Comparison of ENCODE assay signal across 2 cellular contexts in genomic region chr15:70943260-70943659, GRCh38. TPM values are rescaled to one million over a fixed set of nuclear protein-coding genes. Genes with fewer than 3 reads are reported as not detected.
"Had no signal": no experiment of that assay in that cellular context is flagged by ENCODE, and none has a peak within 500 bp of the region (broad histone marks: within the 10 kb centered on the region; RNA-seq: fewer than 3 reads in every experiment).

No MANE protein-coding gene starts in this region.

RNA-seq across cellular contexts. Expression of gene LRRC49, which starts 50.6 kb away (rescaled TPM):
- total RNA-seq: activated CD8-positive, alpha-beta T cell treated with anti-CD3 and anti-CD28 coated beads, Interleukin-2, amount 10 ng/mL, durations not matched to agents 7 days and 5 days; activated T-helper 2 cell treated with anti-CD3 and anti-CD28 coated beads, Interferon-gamma antibody, Interleukin-2, Interleukin-4, amounts not matched to agents 10 μg/mL and 5 μg/mL and 100 μg/mL, durations not matched to agents 14 hours and 24 hours and 36 hours had no signal

RNA-seq across cellular contexts. Expression of gene THAP10, which starts 51.0 kb away (rescaled TPM):
- total RNA-seq: activated CD8-positive, alpha-beta T cell treated with anti-CD3 and anti-CD28 coated beads, Interleukin-2, amount 10 ng/mL, durations not matched to agents 7 days and 5 days had no signal
